In the genomic region with DNA sequence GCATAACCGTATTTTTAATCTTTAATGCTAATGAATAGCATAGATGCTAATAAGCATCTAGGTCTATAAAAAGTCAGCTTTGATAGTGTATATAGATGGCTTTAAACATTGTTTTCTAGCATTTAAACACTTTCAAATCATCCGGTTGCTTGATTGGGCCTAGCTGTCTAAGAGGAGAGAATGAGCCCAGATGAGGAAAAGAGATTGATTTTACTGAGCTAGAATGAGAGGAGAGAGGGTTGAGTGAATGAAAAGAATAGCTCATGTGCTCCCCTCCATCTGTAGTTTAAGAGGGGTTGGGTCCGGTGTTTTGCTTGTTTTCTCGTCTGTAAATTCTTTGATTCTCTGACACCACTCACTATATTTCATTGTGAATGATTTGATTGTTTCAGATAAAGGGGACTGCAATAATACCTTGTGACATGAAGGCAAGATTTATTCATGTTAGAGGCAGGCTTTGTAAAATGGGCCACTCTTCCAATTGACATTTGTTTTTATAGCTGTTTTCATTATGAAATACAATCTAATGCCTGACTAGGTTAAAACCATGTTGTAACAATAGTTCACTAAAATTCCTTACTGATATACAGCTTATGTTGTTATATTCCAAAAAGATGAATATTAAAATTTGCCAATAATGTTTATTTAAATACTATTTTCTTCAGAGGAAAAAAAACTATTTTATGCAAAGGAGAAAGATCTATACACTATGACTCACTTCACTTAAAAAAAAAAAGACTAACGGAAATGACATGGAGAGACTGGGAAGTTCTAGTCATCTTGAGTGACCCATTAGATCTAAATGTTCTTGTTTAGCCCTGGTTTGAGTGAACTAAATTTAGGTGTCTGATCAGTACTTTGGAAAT, we compare ENCODE assay signal across 9 cellular contexts. TPM values are rescaled to one million over a fixed set of nuclear protein-coding genes. Genes with fewer than 3 reads are reported as not detected.
DNase-seq lines count a peak whose midpoint lies in the region; ATAC-seq lines count a peak whose summit lies in the region.
"Had no signal": no experiment of that assay in that cellular context is flagged by ENCODE, and none has a peak within 500 bp of the region (broad histone marks: within the 10 kb centered on the region; RNA-seq: fewer than 3 reads in every experiment).

No MANE protein-coding gene starts in this region.

- H3K36me3 ChIP-seq in GM23248 (ENCODE audit: low read depth): no peaks in the 10 kb centered on the region

- H3F3A ChIP-seq in GM23248 (ENCODE audit: insufficient read depth): peaks cover 33% of the 10 kb centered on the region

- peak overlapping the region; percentile 93 for H3K9ac ChIP-seq in GM23248

- no peaks in the 10 kb centered on the region for H3K9me2 ChIP-seq in GM23248 (ENCODE audit: insufficient read depth)

- H3K4me1 ChIP-seq in GM23248 (ENCODE audit: insufficient read depth): peaks cover 63% of the 10 kb centered on the region

- H3K79me2 ChIP-seq in GM23248 (ENCODE audit: insufficient read depth): peaks cover 82% of the 10 kb centered on the region

- H3K36me3 Mint-ChIP-seq in T-helper 17 cell (ENCODE audit: low read depth): peaks cover 7% of the 10 kb centered on the region

- peak overlapping the region; percentile 98 for H3K4me2 ChIP-seq in GM23248 (ENCODE audit: unreplicated experiment)

- H3K4me3 ChIP-seq in GM23248 (peak overlapping the region; percentile 91), skeletal muscle cell (ENCODE audit: low read depth, low read length) (peak overlapping the region; percentile 97)

- H4K20me1 ChIP-seq in GM23248 (ENCODE audit: insufficient read depth): no peaks in the 10 kb centered on the region

- DNase-seq in GM23248 (peak; percentile 87), T-helper 17 cell (no peak), fibroblast of peridontal ligament (ENCODE audit: extremely low read depth) (peak; percentile 60), skeletal muscle cell (ENCODE audit: low read depth) (peak; percentile 52), SK-N-DZ (ENCODE audit: low spot score) (no peak)

- 52 to 53% methylated on average over 5 of the region's 5 CpGs for WGBS in GM23248 (ENCODE audit: low coverage in 1 of 2, low lambda C conversion rate in 2 of 2, missing lambda C conversion rate in 2 of 2), 2 experiments

- no peak overlapping the region for H2AFZ ChIP-seq in GM23248

- H3K27me3 Mint-ChIP-seq in T-helper 17 cell: no peaks in the 10 kb centered on the region

- H3K27ac ChIP-seq in GM23248: peak overlapping the region; percentile 77
- H3K27ac ChIP-seq: VCaP had no signal

- H3K27me3 ChIP-seq in GM23248 (replicated peaks; ENCODE audit: insufficient read depth): no peaks in the 10 kb centered on the region

- in situ Hi-C loops in GM23248 (cut with MboI): no loop called here

- ATAC-seq in T-helper 17 cell: no peak
- no peak for ATAC-seq in GM19351 (IDR thresholded peaks at IDR 0.05; ENCODE audit: unreplicated experiment)
- no peak for ATAC-seq in HG03439 (IDR thresholded peaks at IDR 0.05; ENCODE audit: unreplicated experiment)
- ATAC-seq in HG03097 (IDR thresholded peaks at IDR 0.05; ENCODE audit: low FRiP score, unreplicated experiment): no peak

- peak overlapping the region; percentile 100 for H3K4me3 Mint-ChIP-seq in T-helper 17 cell

- peak overlapping the region; percentile 99 for H3K27ac Mint-ChIP-seq in T-helper 17 cell

- peaks cover 65% of the 10 kb centered on the region for H3K4me1 Mint-ChIP-seq in T-helper 17 cell

- H3K9me3 ChIP-seq in GM23248 (ENCODE audit: low read depth) (no peaks in the 10 kb centered on the region), T-helper 17 cell (ENCODE audit: control insufficient read depth, low read length, poor library complexity, severe bottlenecking) (no peaks in the 10 kb centered on the region)

RNA-seq across cellular contexts. Expression of gene PTPN1, which starts 3.2 kb away (rescaled TPM):
- total RNA-seq in GM23248 (2014; rRNA removed; shearing (Covaris generic)): 22.8 and 27.9 TPM in 2 replicates
- polyA plus RNA-seq in GM23248 (2016; fragmentation: Nextera tagmentation; extraction: Ambion mirVana): 18.8 and 18.9 TPM in 2 replicates
- 10 to 100 TPM; 65.5 to 67.7 TPM for total RNA-seq in T-helper 17 cell
- polyA plus RNA-seq in SK-N-DZ (2014; cell fraction: cytosol; rRNA removed): 45.0 and 50.5 TPM in 2 replicates
- 22.1 and 30.4 TPM in 2 replicates for polyA plus RNA-seq in SK-N-DZ (2014; cell fraction: nucleus; rRNA removed)

Comparison
In these comparisons a context has a peak if more than half of its experiments do, and no peak if none do; other contexts are left out.
1. DNase-seq: peak in GM23248 (single experiment), fibroblast of peridontal ligament (single experiment) and skeletal muscle cell (single experiment); none in T-helper 17 cell (0 of 3) and SK-N-DZ (single experiment).